In the genomic region with DNA sequence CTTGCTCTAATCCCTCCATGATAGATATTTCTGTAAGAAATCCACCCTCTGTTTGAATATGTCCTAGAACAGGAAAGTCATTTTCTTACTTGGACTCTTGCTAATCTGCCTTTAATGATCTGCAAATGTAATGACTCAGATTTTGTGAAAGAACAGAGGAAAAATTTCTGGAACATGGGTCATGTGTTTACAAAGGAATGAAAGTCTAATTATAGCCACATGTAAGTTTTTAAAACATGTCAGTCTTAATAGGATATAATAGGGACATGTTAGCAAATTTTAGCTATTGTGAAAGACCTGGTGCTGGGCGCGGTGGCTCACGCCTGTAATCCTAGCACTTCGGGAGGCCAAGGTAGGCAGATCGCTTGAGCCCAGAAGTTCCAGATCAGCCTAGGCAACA, we compare ENCODE assay signal across 2 cellular contexts.
TF ChIP-seq lines count a peak whose summit lies in the region.

No MANE protein-coding gene starts in this region.

TF ChIP-seq in HepG2, 621 proteins besides CTCF, POLR2A, EP300 and RAD21:
- TF ChIP-seq TBL1XR1 (IDR thresholded peaks at IDR 0.05; ENCODE audit: borderline replicate concordance, low read length, partially characterized antibody) (no peak), CEBPB (IDR thresholded peaks at IDR 0.05; ENCODE audit: borderline replicate concordance, low read depth, low read length) (peak; percentile 41; the same call in 1 of the 2 replicates)
TF ChIP-seq in HepG2: peak in this region for 1.

TF ChIP-seq in GM12891, 5 proteins besides CTCF, POLR2A, EP300 and RAD21:
- TF ChIP-seq TAF1 (IDR thresholded peaks at IDR 0.05; ENCODE audit: low read depth, low read length) (no peak), SPI1 (IDR thresholded peaks at IDR 0.05; ENCODE audit: low read depth, low read length) (no peak), POLR2AphosphoS5 (IDR thresholded peaks at IDR 0.05; ENCODE audit: low read depth, low read length) (no peak)
TF ChIP-seq in GM12891: peak in this region for 0.
